ENCODE assay signal across 15 cellular contexts in the genomic region with DNA sequence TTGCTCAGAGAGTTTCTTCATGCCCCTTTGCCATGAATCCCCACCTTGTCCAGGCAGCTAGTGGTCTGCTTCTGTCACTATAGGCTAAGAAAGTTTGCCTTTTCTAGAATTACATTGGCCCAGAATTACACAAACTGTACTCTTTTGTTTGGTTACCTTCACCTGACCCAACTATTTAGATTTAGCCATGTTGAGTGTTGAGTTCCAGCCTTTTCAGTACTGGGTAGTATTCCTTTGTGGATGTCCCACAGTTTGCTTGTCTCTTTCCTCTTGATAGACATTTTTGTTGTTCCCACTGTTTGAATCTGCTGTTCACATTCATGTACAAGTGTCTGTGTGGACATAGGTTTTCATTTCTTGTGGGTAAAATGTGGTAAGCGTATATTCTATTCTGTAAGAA.
"Had no signal": no experiment of that assay in that cellular context is flagged by ENCODE, and none has a peak within 500 bp of the region (broad histone marks: within the 10 kb centered on the region; RNA-seq: fewer than 3 reads in every experiment).

No MANE protein-coding gene starts in this region.

- DNase-seq: activated CD4-positive, alpha-beta T cell treated with anti-CD3 and anti-CD28 coated beads, Interleukin-2, amount 50 U/mL, for 1 hour; activated CD8-positive, alpha-beta memory T cell treated with anti-CD3 and anti-CD28 coated beads for 24 hours; activated naive CD4-positive, alpha-beta T cell treated with anti-CD3 and anti-CD28 coated beads, Interleukin-2, amount 10 ng/mL, durations not matched to agents 7 days and 5 days; activated T-cell treated with anti-CD3 and anti-CD28 coated beads for 4 hours; islet precursor cell; retina; stimulated activated CD4-positive, alpha-beta T cell treated with anti-CD3 and anti-CD28 coated beads, Interleukin-2, amount 100 ng/mL, for 48 hours; stimulated activated naive CD4-positive, alpha-beta T cell treated with Interleukin-2 at 50 U/mL for 16 hours; SW 1271; upper lobe of left lung had no signal

- H2AFZ ChIP-seq: parathyroid adenoma had no signal

- H3K4me3 Mint-ChIP-seq: activated naive CD4-positive, alpha-beta T cell treated with anti-CD3 and anti-CD28 coated beads, Interleukin-2, amount 10 ng/mL, durations not matched to agents 7 days and 5 days had no signal

- FAIRE-seq: colon had no signal

- H3K27me3 Mint-ChIP-seq: activated naive CD4-positive, alpha-beta T cell treated with anti-CD3 and anti-CD28 coated beads, Interleukin-2, amount 10 ng/mL, durations not matched to agents 7 days and 5 days had no signal

- H3K9ac ChIP-seq: parathyroid adenoma had no signal

- H3K4me3 ChIP-seq: esophagus muscularis mucosa, lung, suprapubic skin, upper lobe of left lung had no signal

- H3K36me3 ChIP-seq: esophagus muscularis mucosa had no signal

- H3K9me3 ChIP-seq: esophagus muscularis mucosa, suprapubic skin, upper lobe of left lung had no signal

- H3K27ac Mint-ChIP-seq: activated naive CD4-positive, alpha-beta T cell treated with anti-CD3 and anti-CD28 coated beads, Interleukin-2, amount 10 ng/mL, durations not matched to agents 7 days and 5 days had no signal

- H3K9me3 Mint-ChIP-seq: activated naive CD4-positive, alpha-beta T cell treated with anti-CD3 and anti-CD28 coated beads, Interleukin-2, amount 10 ng/mL, durations not matched to agents 7 days and 5 days had no signal

- H3K27ac ChIP-seq: esophagus muscularis mucosa, parathyroid adenoma, suprapubic skin, upper lobe of left lung had no signal

- H3K27me3 ChIP-seq: esophagus muscularis mucosa, suprapubic skin, upper lobe of left lung had no signal
